19 cellular contexts compared by ENCODE assay signal in genomic region chr4:6804082-6804752, GRCh38.
"Had no signal": no experiment of that assay in that cellular context is flagged by ENCODE, and none has a peak within 500 bp of the region (broad histone marks: within the 10 kb centered on the region; RNA-seq: fewer than 3 reads in every experiment).

No MANE protein-coding gene starts in this region.

- H3K36me3 ChIP-seq: ascending aorta had no signal

- DNase-seq: activated CD4-positive, alpha-beta T cell treated with anti-CD3 and anti-CD28 coated beads for 4 hours; activated CD4-positive, alpha-beta T cell treated with anti-CD3 and anti-CD28 coated beads, Interleukin-2, amount 50 U/mL, for 4 hours; activated CD8-positive, alpha-beta memory T cell treated with anti-CD3 and anti-CD28 coated beads, Interleukin-2, amount 50 U/mL, for 48 hours; activated CD8-positive, alpha-beta T cell treated with anti-CD3 and anti-CD28 coated beads, Interleukin-2, amount 10 ng/mL, durations not matched to agents 7 days and 5 days; activated T-cell treated with anti-CD3 and anti-CD28 coated beads, Interleukin-2, amount 50 U/mL, for 1 hour; amniotic stem cell; body of pancreas; MM.1S; NCI-H1105; NCI-H1436; NCI-H1694 treated with DMSO at 0.1 percent for 48 hours; NCI-H2029 treated with DMSO at 0.1 percent for 48 hours; NCI-H345; NCI-H510A; NCI-H526 treated with DMSO at 0.1 percent for 48 hours; NK-92 treated with Interleukin-12 subunit alpha and Interleukin-12 subunit beta, amount 100 ng/mL, for 24 hours; SHP77 treated with DMSO at 0.1 percent for 48 hours had no signal

- H3K27me3 ChIP-seq: ascending aorta, body of pancreas had no signal

- H3K27ac ChIP-seq: ascending aorta, body of pancreas had no signal

- H3K9me3 ChIP-seq: ascending aorta, body of pancreas had no signal

- H3K4me3 ChIP-seq: ascending aorta, body of pancreas had no signal

- ATAC-seq: activated CD4-positive, CD25-positive, alpha-beta regulatory T cell treated with anti-CD3 and anti-CD28 coated beads, Interleukin-2, amount 50 U/mL, for 24 hours; activated CD8-positive, alpha-beta T cell treated with anti-CD3 and anti-CD28 coated beads, Interleukin-2, amount 10 ng/mL, durations not matched to agents 7 days and 5 days; body of pancreas had no signal
